ENCODE assay signal across 7 cellular contexts in genomic region chr1:89459081-89459480, GRCh38.
"Had no signal": no experiment of that assay in that cellular context is flagged by ENCODE, and none has a peak within 500 bp of the region (broad histone marks: within the 10 kb centered on the region; RNA-seq: fewer than 3 reads in every experiment).

No MANE protein-coding gene starts in this region.

- DNase-seq: IMR-90, KBM-7, KG1 had no signal

- ATAC-seq: HepG2, K562 had no signal

- H3K9me3 Mint-ChIP-seq: IgD-negative memory B cell had no signal

- H3K4me3 ChIP-seq: K562 had no signal

- H3K27ac ChIP-seq: HL-60 had no signal

- H3K4me3 Mint-ChIP-seq: IgD-negative memory B cell had no signal
